9 cellular contexts compared by ENCODE assay signal in the genomic region with DNA sequence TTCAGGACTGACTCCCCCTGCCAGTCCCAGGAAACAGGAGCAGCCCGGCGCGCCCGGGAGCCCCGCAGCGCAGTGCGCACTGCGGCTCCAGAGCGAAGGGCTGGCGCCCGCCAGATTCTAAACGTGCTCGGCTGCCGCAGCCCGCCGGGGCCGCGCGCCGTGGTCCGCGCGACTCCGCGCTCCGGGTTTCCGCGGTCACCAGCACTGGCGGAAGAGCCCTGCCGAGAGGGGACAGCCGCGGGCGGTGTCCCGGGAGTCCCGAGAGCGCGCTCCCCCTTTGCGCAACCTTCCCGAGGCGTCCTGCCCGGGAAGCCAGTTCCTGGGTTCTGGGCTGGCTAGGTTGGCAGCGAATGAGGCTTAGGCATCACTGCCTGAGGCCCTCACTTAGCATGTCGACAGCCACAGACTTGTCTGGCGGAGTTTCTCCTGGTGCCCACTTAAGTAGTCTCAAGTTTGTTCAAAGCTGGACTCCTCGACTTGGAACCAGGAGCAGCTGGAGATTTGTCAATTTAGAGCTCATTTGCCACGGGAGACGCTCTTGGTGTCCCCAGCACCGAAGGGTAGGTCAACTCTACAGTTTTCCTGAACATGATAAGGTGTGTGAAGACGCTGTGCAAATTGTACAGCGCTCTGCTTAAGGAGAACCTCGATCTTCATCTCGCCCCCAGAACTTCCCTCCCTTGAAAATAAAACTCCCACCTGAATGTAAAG. TPM values are rescaled to one million over a fixed set of nuclear protein-coding genes. Genes with fewer than 3 reads are reported as not detected.
DNase-seq lines count a peak whose midpoint lies in the region; ATAC-seq, FAIRE-seq and TF ChIP-seq lines count a peak whose summit lies in the region.
"Had no signal": no experiment of that assay in that cellular context is flagged by ENCODE, and none has a peak within 500 bp of the region (broad histone marks: within the 10 kb centered on the region; RNA-seq: fewer than 3 reads in every experiment).

No MANE protein-coding gene starts in this region.

- TF ChIP-seq POLR2A in breast epithelium (IDR thresholded peaks at IDR 0.05) (no peak), H54 (IDR thresholded peaks at IDR 0.05; ENCODE audit: low read depth, low read length) (no peak)

- no peak overlapping the region for H3K27ac Mint-ChIP-seq in activated CD4-positive, alpha-beta T cell treated with anti-CD3 and anti-CD28 coated beads, Interleukin-2, amount 10 ng/mL, durations not matched to agents 24 days and 14 days

- no peak for TF ChIP-seq CTCF in breast epithelium (IDR thresholded peaks at IDR 0.05)

- H3K27ac ChIP-seq in breast epithelium, result peak overlapping the region; percentile 85 to 90
- H3K27ac ChIP-seq: HL-60 had no signal

- peak; percentile 61 for ATAC-seq in GM21529 (IDR thresholded peaks at IDR 0.05; ENCODE audit: unreplicated experiment)

- H3K36me3 ChIP-seq in breast epithelium, result no peaks in the 10 kb centered on the region

- peaks cover 9% of the 10 kb centered on the region for H3K9me3 Mint-ChIP-seq in activated CD4-positive, alpha-beta T cell treated with anti-CD3 and anti-CD28 coated beads, Interleukin-2, amount 10 ng/mL, durations not matched to agents 24 days and 14 days

- H3K4me1 Mint-ChIP-seq in activated CD4-positive, alpha-beta T cell treated with anti-CD3 and anti-CD28 coated beads, Interleukin-2, amount 10 ng/mL, durations not matched to agents 24 days and 14 days, result peaks cover 3% of the 10 kb centered on the region

- no peaks in the 10 kb centered on the region for H3K9me3 ChIP-seq in breast epithelium

- no peaks in the 10 kb centered on the region for H3K4me1 ChIP-seq in breast epithelium

- peak; percentile 80 for DNase-seq in DMS 273 (lab: John Stamatoyannopoulos, UW; ENCODE audit: unreplicated experiment)
- peak; percentile 66 for DNase-seq in NCI-H1105 treated with DMSO at 0.1 percent for 48 hours (lab: John Stamatoyannopoulos, UW)
- peak; percentile 56 to 80 for DNase-seq in breast epithelium (ENCODE audit: low spot score in 2 of 2)
- peak; percentile 90 for DNase-seq in islet precursor cell
- peak; percentile 35 for DNase-seq in superior temporal gyrus (ENCODE audit: extremely low spot score)
- no peak for DNase-seq in H54 (ENCODE audit: insufficient read length, low spot score)
- DNase-seq in activated CD4-positive, alpha-beta T cell treated with anti-CD3 and anti-CD28 coated beads, Interleukin-2, amount 10 ng/mL, durations not matched to agents 24 days and 14 days, result no peak

- H3K4me3 ChIP-seq in breast epithelium, result peak overlapping the region; percentile 46 to 61 (median 60)

- intact Hi-C loops in breast epithelium (cut with DNase I; ENCODE audit: low total_unique reads), result no loop called here
- intact Hi-C loops in activated CD4-positive, alpha-beta T cell treated with anti-CD3 and anti-CD28 coated beads, Interleukin-2, amount 10 ng/mL, durations not matched to agents 24 days and 14 days (cut with micrococcal nuclease), result no loop called here

- no peaks in the 10 kb centered on the region for H3K36me3 Mint-ChIP-seq in activated CD4-positive, alpha-beta T cell treated with anti-CD3 and anti-CD28 coated beads, Interleukin-2, amount 10 ng/mL, durations not matched to agents 24 days and 14 days (ENCODE audit: low read depth)

- H3K4me3 Mint-ChIP-seq in activated CD4-positive, alpha-beta T cell treated with anti-CD3 and anti-CD28 coated beads, Interleukin-2, amount 10 ng/mL, durations not matched to agents 24 days and 14 days, result no peak overlapping the region

- peaks cover 67% of the 10 kb centered on the region for H3K27me3 Mint-ChIP-seq in activated CD4-positive, alpha-beta T cell treated with anti-CD3 and anti-CD28 coated beads, Interleukin-2, amount 10 ng/mL, durations not matched to agents 24 days and 14 days

- peaks cover 0 to 7% of the 10 kb centered on the region in 2 donors for H3K27me3 ChIP-seq in breast epithelium

- no peak for FAIRE-seq in H54 (lab: Jason Lieb, UNC)

RNA-seq across cellular contexts. Expression of a gene that starts 1.5 kb away (rescaled TPM):
- 1 to 10 TPM in 2 of 3 donors, under 1 TPM in 1; 0.80 to 6.9 (median 2.6) TPM for total RNA-seq in breast epithelium
- total RNA-seq in activated CD4-positive, alpha-beta T cell treated with anti-CD3 and anti-CD28 coated beads, Interleukin-2, amount 10 ng/mL, durations not matched to agents 24 days and 14 days, result not detected in 2 replicates

RNA-seq across cellular contexts. Expression of a gene that starts 20.8 kb away (rescaled TPM):
- total RNA-seq in breast epithelium, result under 1 TPM; under 0.01 to 0.29 (median 0.16) TPM
- not detected in 2 replicates for total RNA-seq in activated CD4-positive, alpha-beta T cell treated with anti-CD3 and anti-CD28 coated beads, Interleukin-2, amount 10 ng/mL, durations not matched to agents 24 days and 14 days

Comparison
In these comparisons a context has a peak if more than half of its experiments do, and no peak if none do; other contexts are left out.
1. DNase-seq: peak in DMS 273 (single experiment), NCI-H1105 treated with DMSO at 0.1 percent for 48 hours (single experiment), breast epithelium (2 of 2), islet precursor cell (single experiment) and superior temporal gyrus (single experiment); none in H54 (single experiment) and activated CD4-positive, alpha-beta T cell treated with anti-CD3 and anti-CD28 coated beads, Interleukin-2, amount 10 ng/mL, durations not matched to agents 24 days and 14 days (single experiment).